ENCODE assay signal across 1 cellular context in the genomic region with DNA sequence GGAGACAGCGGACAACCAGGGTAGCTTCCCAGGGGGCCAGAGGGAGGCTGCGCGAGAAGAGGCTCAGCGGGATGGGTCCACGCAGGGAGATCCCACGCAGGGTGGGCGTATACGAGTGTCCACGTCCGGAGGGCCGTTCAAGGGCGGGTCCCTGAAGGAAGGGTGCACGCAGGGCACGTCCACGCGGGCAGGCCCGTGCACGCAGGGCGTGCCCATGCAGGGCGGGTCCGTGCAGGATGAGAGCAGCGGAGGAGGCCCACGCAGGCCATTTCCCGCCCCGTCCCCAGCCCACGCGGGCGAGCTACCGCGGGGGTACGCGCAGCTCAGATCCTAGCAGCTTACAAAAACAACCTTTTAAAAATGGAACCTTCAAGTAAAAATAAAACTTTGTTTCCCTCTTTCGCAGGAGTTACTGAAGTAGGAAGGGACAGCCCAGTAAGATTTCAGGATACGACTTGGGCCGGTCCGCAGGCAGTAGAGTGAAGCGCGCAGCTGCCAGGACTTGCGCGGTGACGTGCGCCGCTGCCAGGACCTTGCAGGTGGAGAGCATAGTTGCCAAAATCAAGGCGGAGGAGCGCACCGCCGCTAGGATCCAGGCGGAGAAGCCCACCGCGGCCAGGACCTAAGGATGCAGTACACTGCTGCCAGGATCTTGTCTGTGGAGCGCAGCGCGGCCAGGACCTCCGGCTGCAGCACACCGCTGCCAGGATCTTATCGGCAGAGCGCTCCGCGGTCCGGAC.
TF ChIP-seq lines count a peak whose summit lies in the region.

No MANE protein-coding gene starts in this region.

TF ChIP-seq in GM12878, 131 proteins besides CTCF, POLR2A, EP300 and RAD21 (continued from another document and continues in another):
- TF ChIP-seq, protein P1, sequence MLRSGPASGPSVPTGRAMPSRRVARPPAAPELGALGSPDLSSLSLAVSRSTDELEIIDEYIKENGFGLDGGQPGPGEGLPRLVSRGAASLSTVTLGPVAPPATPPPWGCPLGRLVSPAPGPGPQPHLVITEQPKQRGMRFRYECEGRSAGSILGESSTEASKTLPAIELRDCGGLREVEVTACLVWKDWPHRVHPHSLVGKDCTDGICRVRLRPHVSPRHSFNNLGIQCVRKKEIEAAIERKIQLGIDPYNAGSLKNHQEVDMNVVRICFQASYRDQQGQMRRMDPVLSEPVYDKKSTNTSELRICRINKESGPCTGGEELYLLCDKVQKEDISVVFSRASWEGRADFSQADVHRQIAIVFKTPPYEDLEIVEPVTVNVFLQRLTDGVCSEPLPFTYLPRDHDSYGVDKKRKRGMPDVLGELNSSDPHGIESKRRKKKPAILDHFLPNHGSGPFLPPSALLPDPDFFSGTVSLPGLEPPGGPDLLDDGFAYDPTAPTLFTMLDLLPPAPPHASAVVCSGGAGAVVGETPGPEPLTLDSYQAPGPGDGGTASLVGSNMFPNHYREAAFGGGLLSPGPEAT (IDR thresholded peaks at IDR 0.05; ENCODE audit: low read depth) = peak; percentile 100
- TF ChIP-seq NRF1 (conservative IDR thresholded peaks at IDR 0.05; ENCODE audit: low read depth, low read length) = peak; percentile 16; the same call in 1 of the 2 replicates
- TF ChIP-seq, protein P2, sequence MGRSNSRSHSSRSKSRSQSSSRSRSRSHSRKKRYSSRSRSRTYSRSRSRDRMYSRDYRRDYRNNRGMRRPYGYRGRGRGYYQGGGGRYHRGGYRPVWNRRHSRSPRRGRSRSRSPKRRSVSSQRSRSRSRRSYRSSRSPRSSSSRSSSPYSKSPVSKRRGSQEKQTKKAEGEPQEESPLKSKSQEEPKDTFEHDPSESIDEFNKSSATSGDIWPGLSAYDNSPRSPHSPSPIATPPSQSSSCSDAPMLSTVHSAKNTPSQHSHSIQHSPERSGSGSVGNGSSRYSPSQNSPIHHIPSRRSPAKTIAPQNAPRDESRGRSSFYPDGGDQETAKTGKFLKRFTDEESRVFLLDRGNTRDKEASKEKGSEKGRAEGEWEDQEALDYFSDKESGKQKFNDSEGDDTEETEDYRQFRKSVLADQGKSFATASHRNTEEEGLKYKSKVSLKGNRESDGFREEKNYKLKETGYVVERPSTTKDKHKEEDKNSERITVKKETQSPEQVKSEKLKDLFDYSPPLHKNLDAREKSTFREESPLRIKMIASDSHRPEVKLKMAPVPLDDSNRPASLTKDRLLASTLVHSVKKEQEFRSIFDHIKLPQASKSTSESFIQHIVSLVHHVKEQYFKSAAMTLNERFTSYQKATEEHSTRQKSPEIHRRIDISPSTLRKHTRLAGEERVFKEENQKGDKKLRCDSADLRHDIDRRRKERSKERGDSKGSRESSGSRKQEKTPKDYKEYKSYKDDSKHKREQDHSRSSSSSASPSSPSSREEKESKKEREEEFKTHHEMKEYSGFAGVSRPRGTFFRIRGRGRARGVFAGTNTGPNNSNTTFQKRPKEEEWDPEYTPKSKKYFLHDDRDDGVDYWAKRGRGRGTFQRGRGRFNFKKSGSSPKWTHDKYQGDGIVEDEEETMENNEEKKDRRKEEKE (IDR thresholded peaks at IDR 0.05) = peak; percentile 67; the same call in 1 of the 2 replicates
- TF ChIP-seq, protein P3, sequence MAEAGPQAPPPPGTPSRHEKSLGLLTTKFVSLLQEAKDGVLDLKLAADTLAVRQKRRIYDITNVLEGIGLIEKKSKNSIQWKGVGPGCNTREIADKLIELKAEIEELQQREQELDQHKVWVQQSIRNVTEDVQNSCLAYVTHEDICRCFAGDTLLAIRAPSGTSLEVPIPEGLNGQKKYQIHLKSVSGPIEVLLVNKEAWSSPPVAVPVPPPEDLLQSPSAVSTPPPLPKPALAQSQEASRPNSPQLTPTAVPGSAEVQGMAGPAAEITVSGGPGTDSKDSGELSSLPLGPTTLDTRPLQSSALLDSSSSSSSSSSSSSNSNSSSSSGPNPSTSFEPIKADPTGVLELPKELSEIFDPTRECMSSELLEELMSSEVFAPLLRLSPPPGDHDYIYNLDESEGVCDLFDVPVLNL (IDR thresholded peaks at IDR 0.05; ENCODE audit: low read depth, low read length) = peak; percentile 63
- peak; percentile 75 for TF ChIP-seq LARP7 (IDR thresholded peaks at IDR 0.05)
- TF ChIP-seq, protein P4, sequence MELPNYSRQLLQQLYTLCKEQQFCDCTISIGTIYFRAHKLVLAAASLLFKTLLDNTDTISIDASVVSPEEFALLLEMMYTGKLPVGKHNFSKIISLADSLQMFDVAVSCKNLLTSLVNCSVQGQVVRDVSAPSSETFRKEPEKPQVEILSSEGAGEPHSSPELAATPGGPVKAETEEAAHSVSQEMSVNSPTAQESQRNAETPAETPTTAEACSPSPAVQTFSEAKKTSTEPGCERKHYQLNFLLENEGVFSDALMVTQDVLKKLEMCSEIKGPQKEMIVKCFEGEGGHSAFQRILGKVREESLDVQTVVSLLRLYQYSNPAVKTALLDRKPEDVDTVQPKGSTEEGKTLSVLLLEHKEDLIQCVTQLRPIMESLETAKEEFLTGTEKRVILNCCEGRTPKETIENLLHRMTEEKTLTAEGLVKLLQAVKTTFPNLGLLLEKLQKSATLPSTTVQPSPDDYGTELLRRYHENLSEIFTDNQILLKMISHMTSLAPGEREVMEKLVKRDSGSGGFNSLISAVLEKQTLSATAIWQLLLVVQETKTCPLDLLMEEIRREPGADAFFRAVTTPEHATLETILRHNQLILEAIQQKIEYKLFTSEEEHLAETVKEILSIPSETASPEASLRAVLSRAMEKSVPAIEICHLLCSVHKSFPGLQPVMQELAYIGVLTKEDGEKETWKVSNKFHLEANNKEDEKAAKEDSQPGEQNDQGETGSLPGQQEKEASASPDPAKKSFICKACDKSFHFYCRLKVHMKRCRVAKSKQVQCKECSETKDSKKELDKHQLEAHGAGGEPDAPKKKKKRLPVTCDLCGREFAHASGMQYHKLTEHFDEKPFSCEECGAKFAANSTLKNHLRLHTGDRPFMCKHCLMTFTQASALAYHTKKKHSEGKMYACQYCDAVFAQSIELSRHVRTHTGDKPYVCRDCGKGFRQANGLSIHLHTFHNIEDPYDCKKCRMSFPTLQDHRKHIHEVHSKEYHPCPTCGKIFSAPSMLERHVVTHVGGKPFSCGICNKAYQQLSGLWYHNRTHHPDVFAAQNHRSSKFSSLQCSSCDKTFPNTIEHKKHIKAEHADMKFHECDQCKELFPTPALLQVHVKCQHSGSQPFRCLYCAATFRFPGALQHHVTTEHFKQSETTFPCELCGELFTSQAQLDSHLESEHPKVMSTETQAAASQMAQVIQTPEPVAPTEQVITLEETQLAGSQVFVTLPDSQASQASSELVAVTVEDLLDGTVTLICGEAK (IDR thresholded peaks at IDR 0.05; ENCODE audit: borderline replicate concordance) = peak; percentile 90
- TF ChIP-seq ZSCAN29 (IDR thresholded peaks at IDR 0.05) = no peak
- TF ChIP-seq BACH1 (IDR thresholded peaks at IDR 0.05; ENCODE audit: borderline replicate concordance) = peak; percentile 100
- TF ChIP-seq IRF4 (IDR thresholded peaks at IDR 0.05; ENCODE audit: low read depth, low read length) = 0 out of 2 replicates have a peak, but pooled peaks have one; percentile 72
- peak; percentile 94 for TF ChIP-seq FOXK2 (IDR thresholded peaks at IDR 0.05)
- TF ChIP-seq MTA2 (IDR thresholded peaks at IDR 0.05; ENCODE audit: low read depth) = peak; percentile 82; the same call in 1 of the 2 replicates
- TF ChIP-seq, protein P5, sequence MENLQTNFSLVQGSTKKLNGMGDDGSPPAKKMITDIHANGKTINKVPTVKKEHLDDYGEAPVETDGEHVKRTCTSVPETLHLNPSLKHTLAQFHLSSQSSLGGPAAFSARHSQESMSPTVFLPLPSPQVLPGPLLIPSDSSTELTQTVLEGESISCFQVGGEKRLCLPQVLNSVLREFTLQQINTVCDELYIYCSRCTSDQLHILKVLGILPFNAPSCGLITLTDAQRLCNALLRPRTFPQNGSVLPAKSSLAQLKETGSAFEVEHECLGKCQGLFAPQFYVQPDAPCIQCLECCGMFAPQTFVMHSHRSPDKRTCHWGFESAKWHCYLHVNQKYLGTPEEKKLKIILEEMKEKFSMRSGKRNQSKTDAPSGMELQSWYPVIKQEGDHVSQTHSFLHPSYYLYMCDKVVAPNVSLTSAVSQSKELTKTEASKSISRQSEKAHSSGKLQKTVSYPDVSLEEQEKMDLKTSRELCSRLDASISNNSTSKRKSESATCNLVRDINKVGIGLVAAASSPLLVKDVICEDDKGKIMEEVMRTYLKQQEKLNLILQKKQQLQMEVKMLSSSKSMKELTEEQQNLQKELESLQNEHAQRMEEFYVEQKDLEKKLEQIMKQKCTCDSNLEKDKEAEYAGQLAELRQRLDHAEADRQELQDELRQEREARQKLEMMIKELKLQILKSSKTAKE (IDR thresholded peaks at IDR 0.05; ENCODE audit: low read depth, poor library complexity, severe bottlenecking) = peak; percentile 44
- peak; percentile 24; the same call in 1 of the 2 replicates for TF ChIP-seq TCF12 (IDR thresholded peaks at IDR 0.05; ENCODE audit: low read depth, low read length)
- TF ChIP-seq KLF5 (IDR thresholded peaks at IDR 0.05; ENCODE audit: partially characterized antibody) = peak; percentile 86
- TF ChIP-seq MTA3 (IDR thresholded peaks at IDR 0.05; ENCODE audit: borderline replicate concordance, low read length) = peak; percentile 87; the same call in 1 of the 2 replicates
- TF ChIP-seq, protein P6, sequence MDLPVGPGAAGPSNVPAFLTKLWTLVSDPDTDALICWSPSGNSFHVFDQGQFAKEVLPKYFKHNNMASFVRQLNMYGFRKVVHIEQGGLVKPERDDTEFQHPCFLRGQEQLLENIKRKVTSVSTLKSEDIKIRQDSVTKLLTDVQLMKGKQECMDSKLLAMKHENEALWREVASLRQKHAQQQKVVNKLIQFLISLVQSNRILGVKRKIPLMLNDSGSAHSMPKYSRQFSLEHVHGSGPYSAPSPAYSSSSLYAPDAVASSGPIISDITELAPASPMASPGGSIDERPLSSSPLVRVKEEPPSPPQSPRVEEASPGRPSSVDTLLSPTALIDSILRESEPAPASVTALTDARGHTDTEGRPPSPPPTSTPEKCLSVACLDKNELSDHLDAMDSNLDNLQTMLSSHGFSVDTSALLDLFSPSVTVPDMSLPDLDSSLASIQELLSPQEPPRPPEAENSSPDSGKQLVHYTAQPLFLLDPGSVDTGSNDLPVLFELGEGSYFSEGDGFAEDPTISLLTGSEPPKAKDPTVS (IDR thresholded peaks at IDR 0.05; ENCODE audit: low read depth, low read length) = peak; percentile 79
- TF ChIP-seq, protein P7, sequence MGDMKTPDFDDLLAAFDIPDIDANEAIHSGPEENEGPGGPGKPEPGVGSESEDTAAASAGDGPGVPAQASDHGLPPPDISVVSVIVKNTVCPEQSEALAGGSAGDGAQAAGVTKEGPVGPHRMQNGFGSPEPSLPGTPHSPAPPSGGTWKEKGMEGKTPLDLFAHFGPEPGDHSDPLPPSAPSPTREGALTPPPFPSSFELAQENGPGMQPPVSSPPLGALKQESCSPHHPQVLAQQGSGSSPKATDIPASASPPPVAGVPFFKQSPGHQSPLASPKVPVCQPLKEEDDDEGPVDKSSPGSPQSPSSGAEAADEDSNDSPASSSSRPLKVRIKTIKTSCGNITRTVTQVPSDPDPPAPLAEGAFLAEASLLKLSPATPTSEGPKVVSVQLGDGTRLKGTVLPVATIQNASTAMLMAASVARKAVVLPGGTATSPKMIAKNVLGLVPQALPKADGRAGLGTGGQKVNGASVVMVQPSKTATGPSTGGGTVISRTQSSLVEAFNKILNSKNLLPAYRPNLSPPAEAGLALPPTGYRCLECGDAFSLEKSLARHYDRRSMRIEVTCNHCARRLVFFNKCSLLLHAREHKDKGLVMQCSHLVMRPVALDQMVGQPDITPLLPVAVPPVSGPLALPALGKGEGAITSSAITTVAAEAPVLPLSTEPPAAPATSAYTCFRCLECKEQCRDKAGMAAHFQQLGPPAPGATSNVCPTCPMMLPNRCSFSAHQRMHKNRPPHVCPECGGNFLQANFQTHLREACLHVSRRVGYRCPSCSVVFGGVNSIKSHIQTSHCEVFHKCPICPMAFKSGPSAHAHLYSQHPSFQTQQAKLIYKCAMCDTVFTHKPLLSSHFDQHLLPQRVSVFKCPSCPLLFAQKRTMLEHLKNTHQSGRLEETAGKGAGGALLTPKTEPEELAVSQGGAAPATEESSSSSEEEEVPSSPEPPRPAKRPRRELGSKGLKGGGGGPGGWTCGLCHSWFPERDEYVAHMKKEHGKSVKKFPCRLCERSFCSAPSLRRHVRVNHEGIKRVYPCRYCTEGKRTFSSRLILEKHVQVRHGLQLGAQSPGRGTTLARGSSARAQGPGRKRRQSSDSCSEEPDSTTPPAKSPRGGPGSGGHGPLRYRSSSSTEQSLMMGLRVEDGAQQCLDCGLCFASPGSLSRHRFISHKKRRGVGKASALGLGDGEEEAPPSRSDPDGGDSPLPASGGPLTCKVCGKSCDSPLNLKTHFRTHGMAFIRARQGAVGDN (IDR thresholded peaks at IDR 0.05) = peak; percentile 100
- TF ChIP-seq, protein P8, sequence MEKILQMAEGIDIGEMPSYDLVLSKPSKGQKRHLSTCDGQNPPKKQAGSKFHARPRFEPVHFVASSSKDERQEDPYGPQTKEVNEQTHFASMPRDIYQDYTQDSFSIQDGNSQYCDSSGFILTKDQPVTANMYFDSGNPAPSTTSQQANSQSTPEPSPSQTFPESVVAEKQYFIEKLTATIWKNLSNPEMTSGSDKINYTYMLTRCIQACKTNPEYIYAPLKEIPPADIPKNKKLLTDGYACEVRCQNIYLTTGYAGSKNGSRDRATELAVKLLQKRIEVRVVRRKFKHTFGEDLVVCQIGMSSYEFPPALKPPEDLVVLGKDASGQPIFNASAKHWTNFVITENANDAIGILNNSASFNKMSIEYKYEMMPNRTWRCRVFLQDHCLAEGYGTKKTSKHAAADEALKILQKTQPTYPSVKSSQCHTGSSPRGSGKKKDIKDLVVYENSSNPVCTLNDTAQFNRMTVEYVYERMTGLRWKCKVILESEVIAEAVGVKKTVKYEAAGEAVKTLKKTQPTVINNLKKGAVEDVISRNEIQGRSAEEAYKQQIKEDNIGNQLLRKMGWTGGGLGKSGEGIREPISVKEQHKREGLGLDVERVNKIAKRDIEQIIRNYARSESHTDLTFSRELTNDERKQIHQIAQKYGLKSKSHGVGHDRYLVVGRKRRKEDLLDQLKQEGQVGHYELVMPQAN (conservative IDR thresholded peaks at IDR 0.05) = peak; percentile 50
- peak; percentile 91 for TF ChIP-seq CREB1 (IDR thresholded peaks at IDR 0.05; ENCODE audit: low read depth)
- peak; percentile 23 for TF ChIP-seq EED (IDR thresholded peaks at IDR 0.05; ENCODE audit: low read depth)
- 0 out of 4 replicates have a peak, but pooled peaks have one; percentile 3 to 10 for TF ChIP-seq SRF (IDR thresholded peaks at IDR 0.05; ENCODE audit: low read depth in 2 of 2, low read length in 2 of 2)
- TF ChIP-seq, protein P9, sequence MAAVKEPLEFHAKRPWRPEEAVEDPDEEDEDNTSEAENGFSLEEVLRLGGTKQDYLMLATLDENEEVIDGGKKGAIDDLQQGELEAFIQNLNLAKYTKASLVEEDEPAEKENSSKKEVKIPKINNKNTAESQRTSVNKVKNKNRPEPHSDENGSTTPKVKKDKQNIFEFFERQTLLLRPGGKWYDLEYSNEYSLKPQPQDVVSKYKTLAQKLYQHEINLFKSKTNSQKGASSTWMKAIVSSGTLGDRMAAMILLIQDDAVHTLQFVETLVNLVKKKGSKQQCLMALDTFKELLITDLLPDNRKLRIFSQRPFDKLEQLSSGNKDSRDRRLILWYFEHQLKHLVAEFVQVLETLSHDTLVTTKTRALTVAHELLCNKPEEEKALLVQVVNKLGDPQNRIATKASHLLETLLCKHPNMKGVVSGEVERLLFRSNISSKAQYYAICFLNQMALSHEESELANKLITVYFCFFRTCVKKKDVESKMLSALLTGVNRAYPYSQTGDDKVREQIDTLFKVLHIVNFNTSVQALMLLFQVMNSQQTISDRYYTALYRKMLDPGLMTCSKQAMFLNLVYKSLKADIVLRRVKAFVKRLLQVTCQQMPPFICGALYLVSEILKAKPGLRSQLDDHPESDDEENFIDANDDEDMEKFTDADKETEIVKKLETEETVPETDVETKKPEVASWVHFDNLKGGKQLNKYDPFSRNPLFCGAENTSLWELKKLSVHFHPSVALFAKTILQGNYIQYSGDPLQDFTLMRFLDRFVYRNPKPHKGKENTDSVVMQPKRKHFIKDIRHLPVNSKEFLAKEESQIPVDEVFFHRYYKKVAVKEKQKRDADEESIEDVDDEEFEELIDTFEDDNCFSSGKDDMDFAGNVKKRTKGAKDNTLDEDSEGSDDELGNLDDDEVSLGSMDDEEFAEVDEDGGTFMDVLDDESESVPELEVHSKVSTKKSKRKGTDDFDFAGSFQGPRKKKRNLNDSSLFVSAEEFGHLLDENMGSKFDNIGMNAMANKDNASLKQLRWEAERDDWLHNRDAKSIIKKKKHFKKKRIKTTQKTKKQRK (IDR thresholded peaks at IDR 0.05; ENCODE audit: low read depth, low read length) = no peak
